8 cellular contexts compared by ENCODE assay signal in genomic region chr17:82240506-82241182, GRCh38.
DNase-seq lines count a peak whose midpoint lies in the region; ATAC-seq and TF ChIP-seq lines count a peak whose summit lies in the region.

No MANE protein-coding gene starts in this region.

- peak overlapping the region; percentile 52 for H3K27ac Mint-ChIP-seq in stimulated activated naive CD8-positive, alpha-beta T cell treated with anti-CD3 and anti-CD28 coated beads, Interleukin-15, Interleukin-2, amounts not matched to agents 100 ng/mL and 50 ng/mL, for 24 hours
- H3K27ac Mint-ChIP-seq in stimulated activated naive CD8-positive, alpha-beta T cell treated with anti-CD3 and anti-CD28 coated beads, Interleukin-15, amount 100 ng/mL, for 72 hours: peak overlapping the region in 1 of 2 donors; percentile 75
- H3K27ac Mint-ChIP-seq in central memory CD8-positive, alpha-beta T cell (ENCODE audit: low read depth): peak overlapping the region; percentile 64
- H3K27ac Mint-ChIP-seq in nephron: peak overlapping the region; percentile 74 to 90 (median 77)

- no peak overlapping the region for H3K4me3 Mint-ChIP-seq in stimulated activated naive CD8-positive, alpha-beta T cell treated with anti-CD3 and anti-CD28 coated beads, Interleukin-15, Interleukin-2, amounts not matched to agents 100 ng/mL and 50 ng/mL, for 24 hours
- peak overlapping the region in 1 of 2 donors; percentile 61 for H3K4me3 Mint-ChIP-seq in stimulated activated naive CD8-positive, alpha-beta T cell treated with anti-CD3 and anti-CD28 coated beads, Interleukin-15, amount 100 ng/mL, for 72 hours
- peak overlapping the region; percentile 42 for H3K4me3 Mint-ChIP-seq in central memory CD8-positive, alpha-beta T cell
- peak overlapping the region in 2 of 3 experiments; percentile 22 to 52 for H3K4me3 Mint-ChIP-seq in nephron

- TF ChIP-seq CTCF in nephron (IDR thresholded peaks at IDR 0.05; ENCODE audit: unreplicated experiment in 3 of 3): no peak

- H3K4me1 Mint-ChIP-seq in stimulated activated naive CD8-positive, alpha-beta T cell treated with anti-CD3 and anti-CD28 coated beads, Interleukin-15, Interleukin-2, amounts not matched to agents 100 ng/mL and 50 ng/mL, for 24 hours (ENCODE audit: low read depth): peaks cover 60% of the 10 kb centered on the region
- H3K4me1 Mint-ChIP-seq in stimulated activated naive CD8-positive, alpha-beta T cell treated with anti-CD3 and anti-CD28 coated beads, Interleukin-15, amount 100 ng/mL, for 72 hours: peaks cover 93% of the 10 kb centered on the region
- H3K4me1 Mint-ChIP-seq in central memory CD8-positive, alpha-beta T cell: peaks cover 66% of the 10 kb centered on the region
- peaks cover 62% of the 10 kb centered on the region for H3K4me1 Mint-ChIP-seq in nephron

- no peak for ATAC-seq in stimulated activated naive CD8-positive, alpha-beta T cell treated with anti-CD3 and anti-CD28 coated beads, Interleukin-15, amount 100 ng/mL, for 72 hours
- no peak for ATAC-seq in central memory CD8-positive, alpha-beta T cell (replicated peaks; ENCODE audit: extremely low read depth, poor library complexity, severe bottlenecking)
- ATAC-seq in HG02852 (IDR thresholded peaks at IDR 0.05; ENCODE audit: unreplicated experiment) (no peak), HG03159 (IDR thresholded peaks at IDR 0.05; ENCODE audit: unreplicated experiment) (no peak), HG03025 (IDR thresholded peaks at IDR 0.05; ENCODE audit: low FRiP score, unreplicated experiment) (no peak)

- DNase-seq in stimulated activated naive CD8-positive, alpha-beta T cell treated with anti-CD3 and anti-CD28 coated beads, Interleukin-15, amount 100 ng/mL, for 72 hours: no peak
- no peak for DNase-seq in central memory CD8-positive, alpha-beta T cell (ENCODE audit: low spot score in 2 of 2)
- no peak for DNase-seq in dedifferentiated amniotic fluid mesenchymal stem cell (ENCODE audit: extremely low spot score)

- H3K27me3 Mint-ChIP-seq in stimulated activated naive CD8-positive, alpha-beta T cell treated with anti-CD3 and anti-CD28 coated beads, Interleukin-15, Interleukin-2, amounts not matched to agents 100 ng/mL and 50 ng/mL, for 24 hours: no peaks in the 10 kb centered on the region
- H3K27me3 Mint-ChIP-seq in stimulated activated naive CD8-positive, alpha-beta T cell treated with anti-CD3 and anti-CD28 coated beads, Interleukin-15, amount 100 ng/mL, for 72 hours: no peaks in the 10 kb centered on the region
- H3K27me3 Mint-ChIP-seq in central memory CD8-positive, alpha-beta T cell: no peaks in the 10 kb centered on the region
- peaks cover 5% of the 10 kb centered on the region for H3K27me3 Mint-ChIP-seq in nephron (ENCODE audit: low read depth)

- no peaks in the 10 kb centered on the region for H3K9me3 Mint-ChIP-seq in stimulated activated naive CD8-positive, alpha-beta T cell treated with anti-CD3 and anti-CD28 coated beads, Interleukin-15, Interleukin-2, amounts not matched to agents 100 ng/mL and 50 ng/mL, for 24 hours
- no peaks in the 10 kb centered on the region for H3K9me3 Mint-ChIP-seq in stimulated activated naive CD8-positive, alpha-beta T cell treated with anti-CD3 and anti-CD28 coated beads, Interleukin-15, amount 100 ng/mL, for 72 hours
- H3K9me3 Mint-ChIP-seq in central memory CD8-positive, alpha-beta T cell: no peaks in the 10 kb centered on the region
- H3K9me3 Mint-ChIP-seq in nephron: no peaks in the 10 kb centered on the region

- H3K36me3 Mint-ChIP-seq in stimulated activated naive CD8-positive, alpha-beta T cell treated with anti-CD3 and anti-CD28 coated beads, Interleukin-15, Interleukin-2, amounts not matched to agents 100 ng/mL and 50 ng/mL, for 24 hours (ENCODE audit: low read depth): peaks cover 28% of the 10 kb centered on the region
- peaks cover 55% of the 10 kb centered on the region for H3K36me3 Mint-ChIP-seq in central memory CD8-positive, alpha-beta T cell (ENCODE audit: insufficient read depth)
- H3K36me3 Mint-ChIP-seq in nephron (ENCODE audit: low read depth): peaks cover 30% of the 10 kb centered on the region
